Comparison of ENCODE assay signal across 17 cellular contexts in genomic region chr9:131606896-131607567, GRCh38.
DNase-seq lines count a peak whose midpoint lies in the region; ATAC-seq and TF ChIP-seq lines count a peak whose summit lies in the region.
"Had no signal": no experiment of that assay in that cellular context is flagged by ENCODE, and none has a peak within 500 bp of the region (broad histone marks: within the 10 kb centered on the region; RNA-seq: fewer than 3 reads in every experiment).

No MANE protein-coding gene starts in this region.

- TF ChIP-seq RAD21 in SK-N-SH (IDR thresholded peaks at IDR 0.05; ENCODE audit: low read length): 0 out of 2 replicates have a peak, but pooled peaks have one; percentile 18

- H3K27ac ChIP-seq in SK-N-SH (ENCODE audit: low read depth in 2 of 2, low read length in 1 of 2) (no peak overlapping the region), VCaP (peak overlapping the region; percentile 81; the same call in 1 of the 2 replicates), gastrocnemius medialis (peak overlapping the region in 3 of 4 donors; percentile 87 to 91 (median 90))

- H3K9me3 ChIP-seq in SK-N-SH: no peaks in the 10 kb centered on the region
- no peaks in the 10 kb centered on the region for H3K9me3 ChIP-seq in gastrocnemius medialis
- H3K9me3 ChIP-seq: heart left ventricle had no signal

- no peaks in the 10 kb centered on the region for H3K27me3 ChIP-seq in SK-N-SH (ENCODE audit: insufficient read depth)
- no peaks in the 10 kb centered on the region for H3K27me3 ChIP-seq in gastrocnemius medialis
- H3K27me3 ChIP-seq: heart left ventricle had no signal

- POLR2A ChIA-PET in SK-N-SH (lab: Yijun Ruan, JAX): no interaction called here

- no peak for TF ChIP-seq EP300 in SK-N-SH (IDR thresholded peaks at IDR 0.05; ENCODE audit: borderline replicate concordance in 1 of 2, low read depth in 1 of 2, low read length in 1 of 2)

- in situ Hi-C loops in gastrocnemius medialis (cut with MboI; ENCODE audit: low sequenced_read_pairs in 4 of 4): no loop called here

- H3K27me3 Mint-ChIP-seq in glutamatergic neuron (ENCODE audit: unreplicated experiment): peaks cover 14% of the 10 kb centered on the region
- no peaks in the 10 kb centered on the region for H3K27me3 Mint-ChIP-seq in T-helper 2 cell treated with Interferon-gamma antibody and Interleukin-4, amounts not matched to agents 5 μg/mL and 100 μg/mL, for 36 hours (ENCODE audit: low read depth)
- H3K27me3 Mint-ChIP-seq: naive thymus-derived CD8-positive, alpha-beta T cell had no signal

- H3K4me3 ChIP-seq in SK-N-SH (ENCODE audit: low read depth in 2 of 2, low read length in 1 of 2): no peak overlapping the region
- H3K4me3 ChIP-seq in gastrocnemius medialis: no peak overlapping the region
- H3K4me3 ChIP-seq: heart left ventricle had no signal

- H3K79me2 ChIP-seq in SK-N-SH (ENCODE audit: insufficient read depth): no peaks in the 10 kb centered on the region

- no peak overlapping the region for H3K9ac ChIP-seq in SK-N-SH

- H3K9me3 Mint-ChIP-seq in glutamatergic neuron (ENCODE audit: unreplicated experiment): peaks cover 13% of the 10 kb centered on the region
- H3K9me3 Mint-ChIP-seq in T-helper 2 cell treated with Interferon-gamma antibody and Interleukin-4, amounts not matched to agents 5 μg/mL and 100 μg/mL, for 36 hours: no peaks in the 10 kb centered on the region
- H3K9me3 Mint-ChIP-seq: CD8-positive, alpha-beta T cell; naive thymus-derived CD8-positive, alpha-beta T cell had no signal

- no peak for ATAC-seq in SK-N-SH treated with all-trans-retinoic acid at 6 μM for 48 hours
- no peak for ATAC-seq in gastrocnemius medialis
- no peak for ATAC-seq in HG03159 (IDR thresholded peaks at IDR 0.05; ENCODE audit: unreplicated experiment)
- ATAC-seq in HG03460 (IDR thresholded peaks at IDR 0.05; ENCODE audit: unreplicated experiment): no peak
- ATAC-seq: CD8-positive, alpha-beta T cell; heart left ventricle; naive thymus-derived CD8-positive, alpha-beta T cell; sciatic nerve had no signal

- H3K4me2 ChIP-seq in SK-N-SH: no peak overlapping the region

- H3K4me1 Mint-ChIP-seq in glutamatergic neuron (ENCODE audit: low read depth, unreplicated experiment): peaks cover 45% of the 10 kb centered on the region
- no peaks in the 10 kb centered on the region for H3K4me1 Mint-ChIP-seq in T-helper 2 cell treated with Interferon-gamma antibody and Interleukin-4, amounts not matched to agents 5 μg/mL and 100 μg/mL, for 36 hours (ENCODE audit: low read depth)

- intact Hi-C loops in gastrocnemius medialis (cut with DNase I; ENCODE audit: low total_unique reads): no loop called here

- no peak for TF ChIP-seq POLR2A in gastrocnemius medialis (IDR thresholded peaks at IDR 0.05)

- H3K4me3 Mint-ChIP-seq in glutamatergic neuron (ENCODE audit: unreplicated experiment): no peak overlapping the region
- no peak overlapping the region for H3K4me3 Mint-ChIP-seq in T-helper 2 cell treated with Interferon-gamma antibody and Interleukin-4, amounts not matched to agents 5 μg/mL and 100 μg/mL, for 36 hours
- H3K4me3 Mint-ChIP-seq: CD8-positive, alpha-beta T cell; naive thymus-derived CD8-positive, alpha-beta T cell had no signal

- no peak for DNase-seq in SK-N-SH
- no peak for DNase-seq in glutamatergic neuron
- DNase-seq in gastrocnemius medialis: no peak
- no peak for DNase-seq in T-helper 2 cell treated with Interferon-gamma antibody and Interleukin-4, amounts not matched to agents 5 μg/mL and 100 μg/mL, for 36 hours (ENCODE audit: low spot score)
- DNase-seq: 8988T; activated CD4-positive, alpha-beta T cell treated with anti-CD3 and anti-CD28 coated beads, Interleukin-2, amount 50 U/mL, for 1 hour; CD8-positive, alpha-beta T cell; heart left ventricle; naive thymus-derived CD8-positive, alpha-beta T cell; NCI-H1092; stimulated activated CD4-positive, alpha-beta T cell treated with anti-CD3 and anti-CD28 coated beads, Interleukin-4, amount 100 ng/mL, for 1 hour; stimulated activated naive CD4-positive, alpha-beta T cell had no signal

- peaks cover 8% of the 10 kb centered on the region for H3K36me3 Mint-ChIP-seq in glutamatergic neuron (ENCODE audit: unreplicated experiment)
- peaks cover 36% of the 10 kb centered on the region for H3K36me3 Mint-ChIP-seq in T-helper 2 cell treated with Interferon-gamma antibody and Interleukin-4, amounts not matched to agents 5 μg/mL and 100 μg/mL, for 36 hours (ENCODE audit: low read depth)

- peak overlapping the region; percentile 9 for H3K27ac Mint-ChIP-seq in glutamatergic neuron (ENCODE audit: unreplicated experiment)
- H3K27ac Mint-ChIP-seq in T-helper 2 cell treated with Interferon-gamma antibody and Interleukin-4, amounts not matched to agents 5 μg/mL and 100 μg/mL, for 36 hours: no peak overlapping the region
- H3K27ac Mint-ChIP-seq: CD8-positive, alpha-beta T cell had no signal

- no peaks in the 10 kb centered on the region for H3K9me2 ChIP-seq in SK-N-SH

- TF ChIP-seq CTCF in SK-N-SH (IDR thresholded peaks at IDR 0.05) (no peak), VCaP (conservative IDR thresholded peaks at IDR 0.05) (no peak), glutamatergic neuron (IDR thresholded peaks at IDR 0.05; ENCODE audit: partially characterized antibody, unreplicated experiment) (no peak), gastrocnemius medialis (IDR thresholded peaks at IDR 0.05 in 4 of 5, conservative IDR thresholded peaks at IDR 0.05 in 1 of 5) (no peak)

- CTCF ChIA-PET in SK-N-SH (lab: Yijun Ruan, JAX): interaction anchor here (1.5 to 3.6 kb wide), 3 partner anchors 15 to 133 kb away, joined by 4 to 14 read pairs (median 7); partner anchors contain the start of gene RAPGEF1

- 0 out of 2 replicates have a peak, but pooled peaks cover 6% of the 10 kb centered on the region for H4K20me1 ChIP-seq in SK-N-SH (ENCODE audit: insufficient read depth)

- peaks cover 16% of the 10 kb centered on the region for H3F3A ChIP-seq in SK-N-SH (replicated peaks; ENCODE audit: insufficient read depth)

- no peak overlapping the region for H2AFZ ChIP-seq in SK-N-SH (ENCODE audit: low read depth)

- H3K4me1 ChIP-seq in SK-N-SH (ENCODE audit: control insufficient read depth in 1 of 2, insufficient read depth in 2 of 2, low read depth in 1 of 2, low read length in 1 of 2) (peaks cover 13 to 16% of the 10 kb centered on the region in 2 experiments; a peak in 3 of 4 replicates), gastrocnemius medialis (peaks cover 36 to 49% of the 10 kb centered on the region in 2 donors)

- WGBS in SK-N-SH (ENCODE audit: low lambda C conversion rate): 96% methylated on average over 11 of the region's 13 CpGs

- peaks cover 7 to 8% of the 10 kb centered on the region in 2 experiments for H3K36me3 ChIP-seq in SK-N-SH (replicated peaks in 1 of 2; ENCODE audit: control insufficient read depth in 1 of 2, insufficient read depth in 2 of 2, low read length in 1 of 2)
- H3K36me3 ChIP-seq in gastrocnemius medialis: peaks cover 0 to 36% of the 10 kb centered on the region in 2 donors

TF ChIP-seq in SK-N-SH, 30 proteins besides CTCF, POLR2A, EP300 and RAD21:
- TF ChIP-seq SMC3 (IDR thresholded peaks at IDR 0.05; ENCODE audit: low read depth, low read length): 0 out of 2 replicates have a peak, but pooled peaks have one; percentile 13
- no peak for TF ChIP-seq EZH2phosphoT487 (IDR thresholded peaks at IDR 0.05; ENCODE audit: borderline replicate concordance, low read depth)

TF ChIP-seq in SK-N-SH treated with all-trans-retinoic acid at 6 μM for 48 hours, 23 proteins besides CTCF, POLR2A, EP300 and RAD21 (continues in another document):
- TF ChIP-seq, protein P1, sequence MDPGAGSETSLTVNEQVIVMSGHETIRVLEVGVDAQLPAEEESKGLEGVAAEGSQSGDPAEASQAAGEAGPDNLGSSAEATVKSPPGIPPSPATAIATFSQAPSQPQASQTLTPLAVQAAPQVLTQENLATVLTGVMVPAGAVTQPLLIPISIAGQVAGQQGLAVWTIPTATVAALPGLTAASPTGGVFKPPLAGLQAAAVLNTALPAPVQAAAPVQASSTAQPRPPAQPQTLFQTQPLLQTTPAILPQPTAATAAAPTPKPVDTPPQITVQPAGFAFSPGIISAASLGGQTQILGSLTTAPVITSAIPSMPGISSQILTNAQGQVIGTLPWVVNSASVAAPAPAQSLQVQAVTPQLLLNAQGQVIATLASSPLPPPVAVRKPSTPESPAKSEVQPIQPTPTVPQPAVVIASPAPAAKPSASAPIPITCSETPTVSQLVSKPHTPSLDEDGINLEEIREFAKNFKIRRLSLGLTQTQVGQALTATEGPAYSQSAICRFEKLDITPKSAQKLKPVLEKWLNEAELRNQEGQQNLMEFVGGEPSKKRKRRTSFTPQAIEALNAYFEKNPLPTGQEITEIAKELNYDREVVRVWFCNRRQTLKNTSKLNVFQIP (CRISPR knock-in tag; IDR thresholded peaks at IDR 0.05; ENCODE audit: borderline replicate concordance, low read depth): no peak
- no peak for TF ChIP-seq TCF4 (CRISPR knock-in tag; IDR thresholded peaks at IDR 0.05; ENCODE audit: borderline replicate concordance)
- TF ChIP-seq PPARA (CRISPR knock-in tag; IDR thresholded peaks at IDR 0.05; ENCODE audit: borderline replicate concordance): no peak
- no peak for TF ChIP-seq ESRRG (CRISPR knock-in tag; IDR thresholded peaks at IDR 0.05)
- TF ChIP-seq ISL1 (CRISPR knock-in tag; IDR thresholded peaks at IDR 0.05): no peak
- no peak for TF ChIP-seq ZNF8 (CRISPR knock-in tag; IDR thresholded peaks at IDR 0.05)
- TF ChIP-seq BACH2 (CRISPR knock-in tag; IDR thresholded peaks at IDR 0.05; ENCODE audit: borderline replicate concordance): no peak
- TF ChIP-seq ARNTL (CRISPR knock-in tag; IDR thresholded peaks at IDR 0.05; ENCODE audit: borderline replicate concordance, low read depth): no peak
- TF ChIP-seq CSDC2 (CRISPR knock-in tag; IDR thresholded peaks at IDR 0.05): no peak
- TF ChIP-seq, protein P2, sequence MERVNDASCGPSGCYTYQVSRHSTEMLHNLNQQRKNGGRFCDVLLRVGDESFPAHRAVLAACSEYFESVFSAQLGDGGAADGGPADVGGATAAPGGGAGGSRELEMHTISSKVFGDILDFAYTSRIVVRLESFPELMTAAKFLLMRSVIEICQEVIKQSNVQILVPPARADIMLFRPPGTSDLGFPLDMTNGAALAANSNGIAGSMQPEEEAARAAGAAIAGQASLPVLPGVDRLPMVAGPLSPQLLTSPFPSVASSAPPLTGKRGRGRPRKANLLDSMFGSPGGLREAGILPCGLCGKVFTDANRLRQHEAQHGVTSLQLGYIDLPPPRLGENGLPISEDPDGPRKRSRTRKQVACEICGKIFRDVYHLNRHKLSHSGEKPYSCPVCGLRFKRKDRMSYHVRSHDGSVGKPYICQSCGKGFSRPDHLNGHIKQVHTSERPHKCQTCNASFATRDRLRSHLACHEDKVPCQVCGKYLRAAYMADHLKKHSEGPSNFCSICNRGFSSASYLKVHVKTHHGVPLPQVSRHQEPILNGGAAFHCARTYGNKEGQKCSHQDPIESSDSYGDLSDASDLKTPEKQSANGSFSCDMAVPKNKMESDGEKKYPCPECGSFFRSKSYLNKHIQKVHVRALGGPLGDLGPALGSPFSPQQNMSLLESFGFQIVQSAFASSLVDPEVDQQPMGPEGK (CRISPR knock-in tag; IDR thresholded peaks at IDR 0.05; ENCODE audit: borderline replicate concordance): no peak
- TF ChIP-seq ZC3H10 (CRISPR knock-in tag; IDR thresholded peaks at IDR 0.05): no peak
- TF ChIP-seq ZFP30 (CRISPR knock-in tag; IDR thresholded peaks at IDR 0.05): no peak
- no peak for TF ChIP-seq ZNF70 (CRISPR knock-in tag; IDR thresholded peaks at IDR 0.05)

Comparison
In these comparisons a context has a peak if more than half of its experiments do, and no peak if none do; other contexts are left out.
1. H3K27ac ChIP-seq: peak in VCaP (single experiment) and gastrocnemius medialis (3 of 4); none in SK-N-SH (0 of 2).